17 cellular contexts compared by ENCODE assay signal in genomic region chr20:53352727-53353440, GRCh38.
DNase-seq lines count a peak whose midpoint lies in the region; ATAC-seq and TF ChIP-seq lines count a peak whose summit lies in the region.
"Had no signal": no experiment of that assay in that cellular context is flagged by ENCODE, and none has a peak within 500 bp of the region (broad histone marks: within the 10 kb centered on the region; RNA-seq: fewer than 3 reads in every experiment).

No MANE protein-coding gene starts in this region.

- peak overlapping the region in 1 of 2 experiments; percentile 23; a peak in 1 of 4 replicates for H4K8ac ChIP-seq in IMR-90 (ENCODE audit: low read depth in 2 of 2, low read length in 2 of 2)

- peaks cover 2% of the 10 kb centered on the region for H3K36me3 Mint-ChIP-seq in chondrocyte (ENCODE audit: low read depth)

- TF ChIP-seq RAD21 in IMR-90 (IDR thresholded peaks at IDR 0.05; ENCODE audit: low read length): no peak

- peaks cover 3% of the 10 kb centered on the region for H3K9me3 ChIP-seq in IMR-90 (ENCODE audit: control insufficient read depth, insufficient read depth, low read length)
- no peaks in the 10 kb centered on the region for H3K9me3 ChIP-seq in smooth muscle cell (replicated peaks; ENCODE audit: low read depth)
- H3K9me3 ChIP-seq: HAP-1 had no signal

- dilution Hi-C loops in IMR-90 (cut with HindIII; ENCODE audit: low sequenced_read_pairs, unreplicated experiment): no loop called here

- H4K20me1 ChIP-seq in IMR-90 (ENCODE audit: insufficient read depth, low read length): no peaks in the 10 kb centered on the region
- H4K20me1 ChIP-seq in smooth muscle cell (ENCODE audit: low read depth): no peaks in the 10 kb centered on the region

- in situ Hi-C loops in IMR-90 (cut with MboI; ENCODE audit: low sequenced_read_pairs): no loop called here

- H3K9ac ChIP-seq in IMR-90 (ENCODE audit: low read depth, low read length): no peak overlapping the region
- no peak overlapping the region for H3K9ac ChIP-seq in smooth muscle cell (ENCODE audit: low read depth)

- H3K9me1 ChIP-seq in IMR-90 (ENCODE audit: insufficient read depth, low read length): no peaks in the 10 kb centered on the region

- H3K56ac ChIP-seq in IMR-90 (ENCODE audit: extremely low read depth, insufficient read depth, low read length): no peak overlapping the region

- ATAC-seq in IMR-90 (ENCODE audit: low read depth): peak; percentile 63
- ATAC-seq in HG03439 (IDR thresholded peaks at IDR 0.05; ENCODE audit: unreplicated experiment): no peak

- H3K4me1 ChIP-seq in IMR-90 (ENCODE audit: control insufficient read depth, insufficient read depth, low read length) (peaks cover 5% of the 10 kb centered on the region; the same call in 1 of the 2 replicates), smooth muscle cell (ENCODE audit: low read depth) (peaks cover 3% of the 10 kb centered on the region)
- H3K4me1 ChIP-seq: BE2C, HAP-1 had no signal

- no peak overlapping the region for H3K27ac Mint-ChIP-seq in chondrocyte (ENCODE audit: unreplicated experiment)
- H3K27ac Mint-ChIP-seq: CD4-positive, CD25-positive, alpha-beta regulatory T cell; CD8-positive, alpha-beta memory T cell had no signal

- H2AFZ ChIP-seq in IMR-90 (replicated peaks; ENCODE audit: low read length, poor library complexity) (no peak overlapping the region), smooth muscle cell (ENCODE audit: low read depth) (no peak overlapping the region)

- H3K4me3 Mint-ChIP-seq in chondrocyte (ENCODE audit: unreplicated experiment): no peak overlapping the region
- H3K4me3 Mint-ChIP-seq: CD4-positive, CD25-positive, alpha-beta regulatory T cell; CD8-positive, alpha-beta memory T cell had no signal

- H3K4me2 ChIP-seq in IMR-90 (ENCODE audit: low read depth, low read length) (no peak overlapping the region), smooth muscle cell (peak overlapping the region; percentile 3)

- H3K27ac ChIP-seq in IMR-90 (ENCODE audit: insufficient read depth, low read length): peak overlapping the region; percentile 84
- no peak overlapping the region for H3K27ac ChIP-seq in smooth muscle cell (ENCODE audit: low read depth)

- no CpG with 5 or more reads among the region's 6 CpGs for WGBS in IMR-90 (ENCODE audit: extremely low coverage in 2 of 2, insufficient read length in 1 of 2), 2 experiments
- WGBS in smooth muscle cell (ENCODE audit: low lambda C conversion rate): 63% methylated on average over 6 of the region's 6 CpGs

- H3K23ac ChIP-seq in IMR-90 (ENCODE audit: low read depth, low read length): no peak overlapping the region

- no peak overlapping the region for H2BK5ac ChIP-seq in IMR-90 (ENCODE audit: low read depth, low read length, poor library complexity, severe bottlenecking)

- TF ChIP-seq CTCF in IMR-90 (conservative IDR thresholded peaks at IDR 0.05; ENCODE audit: low read depth, low read length) (no peak), fibroblast of villous mesenchyme (IDR thresholded peaks at IDR 0.05; ENCODE audit: insufficient read depth, low read depth, low read length) (no peak), smooth muscle cell (IDR thresholded peaks at IDR 0.05; ENCODE audit: borderline replicate concordance, insufficient read depth, poor library complexity, severe bottlenecking) (no peak), chondrocyte (IDR thresholded peaks at IDR 0.05) (no peak)

- no peak overlapping the region for H3K14ac ChIP-seq in IMR-90 (replicated peaks; ENCODE audit: low read depth, low read length)

- CTCF ChIA-PET in IMR-90 (lab: Yijun Ruan, JAX): no interaction called here

- H4K5ac ChIP-seq in IMR-90 (ENCODE audit: low read depth, low read length): no peak overlapping the region; the same call in 1 of the 2 replicates

- no peak overlapping the region; the same call in 1 of the 2 replicates for H3K18ac ChIP-seq in IMR-90 (ENCODE audit: low read depth, low read length)

- no peaks in the 10 kb centered on the region for H3K27me3 ChIP-seq in IMR-90 (ENCODE audit: control insufficient read depth, insufficient read depth, low read length)
- H3K27me3 ChIP-seq in smooth muscle cell (ENCODE audit: low read depth): no peaks in the 10 kb centered on the region
- H3K27me3 ChIP-seq: BE2C had no signal

- H3K79me1 ChIP-seq in IMR-90 (ENCODE audit: low read depth in 1 of 2, low read length in 2 of 2): no peaks in the 10 kb centered on the region

- TF ChIP-seq POLR2A in IMR-90 (IDR thresholded peaks at IDR 0.05; ENCODE audit: low read depth, low read length): no peak

- H3K4me3 ChIP-seq in IMR-90 (ENCODE audit: insufficient read depth, low read depth, low read length) (no peak overlapping the region), fibroblast of villous mesenchyme (ENCODE audit: low read depth, low read length) (no peak overlapping the region), smooth muscle cell (no peak overlapping the region)
- H3K4me3 ChIP-seq: HAP-1 had no signal

- H3F3A ChIP-seq in smooth muscle cell (ENCODE audit: low read depth): no peaks in the 10 kb centered on the region

- H2BK20ac ChIP-seq in IMR-90 (ENCODE audit: low read depth, low read length): peak overlapping the region; percentile 76; the same call in 1 of the 2 replicates

- no peaks in the 10 kb centered on the region for H3K79me2 ChIP-seq in smooth muscle cell (ENCODE audit: low read depth)

- H2AK5ac ChIP-seq in IMR-90 (ENCODE audit: low read depth, low read length): no peak overlapping the region

- H2BK120ac ChIP-seq in IMR-90 (ENCODE audit: low read depth, low read length): no peak overlapping the region

- POLR2A ChIA-PET in IMR-90 (lab: Charles Lee; ENCODE audit: unreplicated experiment): no interaction called here

- no peaks in the 10 kb centered on the region for H3K27me3 Mint-ChIP-seq in chondrocyte (ENCODE audit: low read depth)
- H3K27me3 Mint-ChIP-seq: CD4-positive, CD25-positive, alpha-beta regulatory T cell had no signal

- H4K91ac ChIP-seq in IMR-90 (ENCODE audit: insufficient read depth, low read depth, low read length): no peak overlapping the region

- BruUV-seq in IMR-90 (replicated peaks; lab: Mats Ljungman, UMichigan): no TSS peak

- no peak overlapping the region for H2BK15ac ChIP-seq in IMR-90 (ENCODE audit: low read depth, low read length)

- no peak overlapping the region; the same call in 1 of the 2 replicates for H3K4ac ChIP-seq in IMR-90 (ENCODE audit: low read depth, low read length)

- H2AK9ac ChIP-seq in IMR-90 (replicated peaks; ENCODE audit: low read depth, low read length, poor library complexity): no peak overlapping the region

- H3K9me3 Mint-ChIP-seq in chondrocyte (ENCODE audit: low read depth): peaks cover 17% of the 10 kb centered on the region

- DNase-seq in AG20443 (ENCODE audit: low spot score): peak; percentile 33
- DNase-seq in IMR-90: no peak
- peak; percentile 52 for DNase-seq in fibroblast of villous mesenchyme (ENCODE audit: low read depth)
- no peak for DNase-seq in smooth muscle cell (lab: John Stamatoyannopoulos, UW; ENCODE audit: unreplicated experiment)
- no peak for DNase-seq in chondrocyte (ENCODE audit: low spot score)
- DNase-seq in NCI-H1694 treated with DMSO at 0.1 percent for 48 hours (lab: John Stamatoyannopoulos, UW): no peak
- DNase-seq: 8988T; BE2C; C1 segment of cervical spinal cord; CD4-positive, CD25-positive, alpha-beta regulatory T cell; CD8-positive, alpha-beta memory T cell; COR-L47; DMS 273 treated with DMSO at 0.1 percent for 48 hours; DMS53; DND-41 had no signal

- no peaks in the 10 kb centered on the region for H3K36me3 ChIP-seq in IMR-90 (ENCODE audit: control insufficient read depth, insufficient read depth, low read length)
- H3K36me3 ChIP-seq in smooth muscle cell (ENCODE audit: low read depth): no peaks in the 10 kb centered on the region
- H3K36me3 ChIP-seq: BE2C, HAP-1 had no signal

- H3K4me1 Mint-ChIP-seq in chondrocyte (ENCODE audit: low read depth): no peaks in the 10 kb centered on the region
- H3K4me1 Mint-ChIP-seq: CD4-positive, CD25-positive, alpha-beta regulatory T cell; CD8-positive, alpha-beta memory T cell had no signal

- intact Hi-C loops in IMR-90 (cut with micrococcal nuclease): no loop called here

TF ChIP-seq in IMR-90, 13 proteins besides CTCF, POLR2A, EP300 and RAD21:
- TF ChIP-seq MAZ (IDR thresholded peaks at IDR 0.05; ENCODE audit: borderline replicate concordance, low read depth, low read length): no peak
- TF ChIP-seq NFE2L2 (IDR thresholded peaks at IDR 0.05; ENCODE audit: low read depth, low read length): no peak
- no peak for TF ChIP-seq ELK1 (IDR thresholded peaks at IDR 0.05; ENCODE audit: borderline replicate concordance, low read depth, low read length)
- no peak for TF ChIP-seq BHLHE40 (IDR thresholded peaks at IDR 0.05; ENCODE audit: low read depth, low read length)
- TF ChIP-seq CEBPB (IDR thresholded peaks at IDR 0.05; ENCODE audit: low read depth, low read length): no peak
- TF ChIP-seq RCOR1 (IDR thresholded peaks at IDR 0.05; ENCODE audit: insufficient replicate concordance, low read length): no peak
- TF ChIP-seq SMC3 (IDR thresholded peaks at IDR 0.05; ENCODE audit: low read depth, low read length): no peak
- no peak for TF ChIP-seq USF2 (IDR thresholded peaks at IDR 0.05; ENCODE audit: low read depth, low read length)
- TF ChIP-seq MAFK (IDR thresholded peaks at IDR 0.05; ENCODE audit: low read depth, low read length): no peak
- no peak for TF ChIP-seq MXI1 (IDR thresholded peaks at IDR 0.05; ENCODE audit: borderline replicate concordance, low read depth, low read length)
- TF ChIP-seq CHD1 (IDR thresholded peaks at IDR 0.05; ENCODE audit: low read depth, low read length): no peak
- no peak for TF ChIP-seq FOS (IDR thresholded peaks at IDR 0.05; ENCODE audit: low read depth, low read length)
- TF ChIP-seq RFX5 (IDR thresholded peaks at IDR 0.05; ENCODE audit: low read depth, low read length): no peak

Comparison
In these comparisons a context has a peak if more than half of its experiments do, and no peak if none do; other contexts are left out.
1. DNase-seq: peak in AG20443 (single experiment) and fibroblast of villous mesenchyme (single experiment); none in IMR-90 (single experiment), smooth muscle cell (single experiment), chondrocyte (single experiment) and NCI-H1694 treated with DMSO at 0.1 percent for 48 hours (single experiment).